8 cellular contexts compared by ENCODE assay signal in the genomic region with DNA sequence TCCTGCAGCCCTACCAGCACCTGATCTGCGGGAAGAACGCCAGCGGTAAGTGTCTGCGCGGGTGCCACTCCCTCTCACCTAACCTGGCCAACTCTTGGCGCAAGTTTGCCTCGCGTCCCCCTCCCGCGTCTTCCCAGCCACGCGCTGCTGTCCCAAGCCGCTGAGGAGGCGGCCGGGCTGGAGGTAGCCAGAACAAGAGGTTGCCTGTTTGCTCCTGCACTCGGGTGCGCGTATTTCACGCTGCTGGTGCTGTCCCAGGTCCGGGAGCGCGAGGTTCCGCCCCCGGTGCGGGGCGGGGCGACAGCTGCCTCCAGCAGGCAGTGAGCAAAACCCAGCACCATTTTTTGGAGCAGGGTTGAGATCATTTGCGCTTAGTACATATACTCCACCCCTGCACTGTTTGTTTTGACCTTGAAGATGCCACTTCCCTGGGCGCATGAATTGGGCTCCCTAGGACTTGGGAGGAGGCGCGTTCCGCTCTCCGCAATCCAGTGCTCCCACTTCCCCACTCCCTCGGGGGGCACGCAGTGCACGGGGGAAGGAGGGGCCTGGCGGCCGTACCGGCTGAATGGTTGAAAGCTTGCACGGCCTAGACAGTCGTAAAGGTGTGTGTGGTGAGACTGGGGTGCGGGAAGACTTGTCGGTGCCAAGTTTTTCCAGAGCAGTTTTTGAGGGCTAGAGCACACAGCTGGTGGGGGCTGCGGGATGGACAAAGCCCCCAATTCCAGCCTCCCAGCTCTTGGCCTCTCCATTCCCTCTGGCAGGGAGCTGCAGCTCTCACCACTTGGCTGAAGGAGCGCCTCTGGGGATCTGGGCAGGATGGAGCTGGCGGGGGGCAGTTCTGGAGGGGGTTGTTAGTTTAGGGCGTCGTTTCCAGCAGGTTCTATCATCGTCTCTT.
DNase-seq lines count a peak whose midpoint lies in the region; ATAC-seq, FAIRE-seq and TF ChIP-seq lines count a peak whose summit lies in the region.

No MANE protein-coding gene starts in this region.

- H3K27me3 Mint-ChIP-seq in T-helper 2 cell treated with Interferon-gamma antibody and Interleukin-4, amounts not matched to agents 5 μg/mL and 100 μg/mL, for 36 hours (ENCODE audit: low read depth), result peaks cover 18% of the 10 kb centered on the region
- peaks cover 14% of the 10 kb centered on the region for H3K27me3 Mint-ChIP-seq in astrocyte (ENCODE audit: low read depth, unreplicated experiment)

- peak overlapping the region; percentile 96 for H3K4me3 Mint-ChIP-seq in T-helper 2 cell treated with Interferon-gamma antibody and Interleukin-4, amounts not matched to agents 5 μg/mL and 100 μg/mL, for 36 hours
- peak overlapping the region; percentile 94 for H3K4me3 Mint-ChIP-seq in astrocyte (ENCODE audit: unreplicated experiment)

- peaks cover 13% of the 10 kb centered on the region for H4K20me1 ChIP-seq in astrocyte (ENCODE audit: insufficient read depth, low read length)

- H3K4me1 ChIP-seq in astrocyte (ENCODE audit: insufficient read depth, low read length), result peaks cover 16% of the 10 kb centered on the region

- no peak for TF ChIP-seq CTCF in HL-60 (IDR thresholded peaks at IDR 0.05; ENCODE audit: insufficient read depth, low read length)
- no peak for TF ChIP-seq CTCF in astrocyte (IDR thresholded peaks at IDR 0.05; ENCODE audit: insufficient read depth, low read depth, low read length)

- H3K4me3 ChIP-seq in HL-60 (replicated peaks; ENCODE audit: insufficient read depth, low read length) (peak overlapping the region; percentile 8; the same call in 1 of the 2 replicates), astrocyte (ENCODE audit: insufficient read depth, low read depth, low read length) (peak overlapping the region; percentile 75)

- H3K9me3 ChIP-seq in astrocyte (ENCODE audit: insufficient read depth, low read depth, low read length), result no peaks in the 10 kb centered on the region

- FAIRE-seq in astrocyte (lab: Jason Lieb, UNC), result no peak

- peaks cover 8% of the 10 kb centered on the region for H3K36me3 Mint-ChIP-seq in T-helper 2 cell treated with Interferon-gamma antibody and Interleukin-4, amounts not matched to agents 5 μg/mL and 100 μg/mL, for 36 hours (ENCODE audit: low read depth)
- H3K36me3 Mint-ChIP-seq in astrocyte (ENCODE audit: low read depth, unreplicated experiment), result no peaks in the 10 kb centered on the region

- no peak for ATAC-seq in GM21619 (IDR thresholded peaks at IDR 0.05; ENCODE audit: unreplicated experiment)
- ATAC-seq in GM19351 (IDR thresholded peaks at IDR 0.05; ENCODE audit: unreplicated experiment), result no peak

- peaks cover 3% of the 10 kb centered on the region for H3K79me2 ChIP-seq in astrocyte (ENCODE audit: insufficient read depth, low read length)

- peak overlapping the region; percentile 64 for H3K9ac ChIP-seq in astrocyte (ENCODE audit: low read length)

- peak overlapping the region; percentile 83 for H2AFZ ChIP-seq in astrocyte (ENCODE audit: low read depth, low read length)

- DNase-seq in HL-60 (ENCODE audit: low read depth in 1 of 2, low spot score in 1 of 2) (peak in 1 of 2 experiments; percentile 70), astrocyte (ENCODE audit: low read depth) (peak; percentile 69), islet precursor cell (peak; percentile 89)
- peak; percentile 91 for DNase-seq in T-helper 2 cell treated with Interferon-gamma antibody and Interleukin-4, amounts not matched to agents 5 μg/mL and 100 μg/mL, for 36 hours (ENCODE audit: low spot score)
- peak; percentile 83 to 86 for DNase-seq in stimulated activated CD4-positive, alpha-beta T cell treated with anti-CD3 and anti-CD28 coated beads, Interleukin-2, amount 100 ng/mL, for 24 hours
- no peak for DNase-seq in NK-92 treated with Interleukin-12 subunit alpha and Interleukin-12 subunit beta, amount 100 ng/mL, for 24 hours (lab: John Stamatoyannopoulos, UW)

- H3K27me3 ChIP-seq in HL-60 (ENCODE audit: insufficient read depth, poor library complexity, severe bottlenecking) (no peaks in the 10 kb centered on the region), astrocyte (ENCODE audit: insufficient read depth, low read length) (no peaks in the 10 kb centered on the region)

- H3K9me3 Mint-ChIP-seq in T-helper 2 cell treated with Interferon-gamma antibody and Interleukin-4, amounts not matched to agents 5 μg/mL and 100 μg/mL, for 36 hours, result no peaks in the 10 kb centered on the region
- no peaks in the 10 kb centered on the region for H3K9me3 Mint-ChIP-seq in astrocyte (ENCODE audit: unreplicated experiment)

- H3K36me3 ChIP-seq in astrocyte (ENCODE audit: insufficient read depth, low read length), result no peaks in the 10 kb centered on the region

- peak overlapping the region; percentile 99 for H3K4me2 ChIP-seq in astrocyte (ENCODE audit: low read length)

- H3K27ac Mint-ChIP-seq in T-helper 2 cell treated with Interferon-gamma antibody and Interleukin-4, amounts not matched to agents 5 μg/mL and 100 μg/mL, for 36 hours, result peak overlapping the region; percentile 97
- H3K27ac Mint-ChIP-seq in astrocyte (ENCODE audit: unreplicated experiment), result peak overlapping the region; percentile 85

- peaks cover 45% of the 10 kb centered on the region for H3K4me1 Mint-ChIP-seq in T-helper 2 cell treated with Interferon-gamma antibody and Interleukin-4, amounts not matched to agents 5 μg/mL and 100 μg/mL, for 36 hours (ENCODE audit: low read depth)
- peaks cover 7% of the 10 kb centered on the region for H3K4me1 Mint-ChIP-seq in astrocyte (ENCODE audit: low read depth, unreplicated experiment)

- H3K27ac ChIP-seq in HL-60 (replicated peaks), result peak overlapping the region; percentile 94
- H3K27ac ChIP-seq in astrocyte (ENCODE audit: low read depth, low read length), result no peak overlapping the region
